Comparison of ENCODE assay signal across 8 cellular contexts in genomic region chr16:53130193-53131049, GRCh38.
DNase-seq lines count a peak whose midpoint lies in the region; ATAC-seq and TF ChIP-seq lines count a peak whose summit lies in the region.

No MANE protein-coding gene starts in this region.

- H3K36me3 ChIP-seq in right lobe of liver: no peaks in the 10 kb centered on the region

- 0% methylated on average over 1 of the region's 109 CpGs for WGBS in right lobe of liver (ENCODE audit: insufficient coverage, low coverage, low lambda C conversion rate, missing lambda C conversion rate)

- peak overlapping the region; percentile 90 to 92 (median 91) for H3K27ac ChIP-seq in right lobe of liver

- intact Hi-C loops in right lobe of liver (cut with DNase I): no loop called here

- H3K4me3 ChIP-seq in right lobe of liver: peak overlapping the region; percentile 73 to 82 (median 81)

- DNase-seq in CD1c-positive myeloid dendritic cell (ENCODE audit: extremely low spot score) (peak; percentile 98), NCI-H69 (lab: John Stamatoyannopoulos, UW) (peak; percentile 95), dermis blood vessel endothelial cell (peak; percentile 97), right lobe of liver (peak; percentile 98 to 99 (median 99))
- peak; percentile 80 to 90 for DNase-seq in activated CD4-positive, alpha-beta T cell treated with anti-CD3 and anti-CD28 coated beads, Interleukin-2, amount 50 U/mL, for 24 hours (ENCODE audit: low read depth in 1 of 2, low spot score in 1 of 2)
- peak; percentile 93 for DNase-seq in stimulated activated CD4-positive, alpha-beta T cell treated with anti-CD3 and anti-CD28 coated beads, Interleukin-4, amount 100 ng/mL, for 24 hours

- peaks cover 0 to 21% (median 10%) of the 10 kb centered on the region in 4 donors for H3K4me1 ChIP-seq in right lobe of liver

- ATAC-seq in GM19395 (IDR thresholded peaks at IDR 0.05; ENCODE audit: unreplicated experiment) (peak; percentile 86), HG03558 (IDR thresholded peaks at IDR 0.05; ENCODE audit: extremely low read depth, unreplicated experiment) (peak; percentile 53), right lobe of liver (peak; percentile 85 to 94 (median 87))

- peak; percentile 62 for TF ChIP-seq POLR2A in right lobe of liver (IDR thresholded peaks at IDR 0.05)

- peak; percentile 48 to 91 (median 70) for TF ChIP-seq CTCF in right lobe of liver (IDR thresholded peaks at IDR 0.05)

- no peaks in the 10 kb centered on the region for H3K27me3 ChIP-seq in right lobe of liver

- no peaks in the 10 kb centered on the region for H3K9me3 ChIP-seq in right lobe of liver

Comparison
In these comparisons a context has a peak if more than half of its experiments do, and no peak if none do; other contexts are left out.
1. Peak in every context shown above with its lines: DNase-seq, ATAC-seq, H3K4me3 ChIP-seq and H3K27ac ChIP-seq.